Comparison of ENCODE assay signal across 20 cellular contexts in genomic region chr20:51470907-51471411, GRCh38.
DNase-seq lines count a peak whose midpoint lies in the region; ATAC-seq and TF ChIP-seq lines count a peak whose summit lies in the region.
"Had no signal": no experiment of that assay in that cellular context is flagged by ENCODE, and none has a peak within 500 bp of the region (broad histone marks: within the 10 kb centered on the region; RNA-seq: fewer than 3 reads in every experiment).

No MANE protein-coding gene starts in this region.

- peak; percentile 58 for DNase-seq in activated T-cell treated with anti-CD3 and anti-CD28 coated beads, Interleukin-2, amount 50 U/mL, for 24 hours
- DNase-seq in activated T-cell treated with anti-CD3 and anti-CD28 coated beads for 4 hours, result no peak
- DNase-seq in T-helper 17 cell, result no peak
- peak; percentile 38 for DNase-seq in activated naive CD8-positive, alpha-beta T cell treated with anti-CD3 and anti-CD28 coated beads for 36 hours
- no peak for DNase-seq in stimulated activated effector memory CD8-positive, alpha-beta T cell treated with anti-CD3 and anti-CD28 coated beads, Interleukin-12 subunit alpha, Interleukin-12 subunit beta, amount 100 ng/mL, for 72 hours (ENCODE audit: low spot score in 2 of 2)
- no peak for DNase-seq in progenitor cell of endocrine pancreas (ENCODE audit: low spot score, unreplicated experiment)
- no peak for DNase-seq in NCI-H1694 (lab: John Stamatoyannopoulos, UW)
- DNase-seq: foreskin fibroblast; GM23248; hypothalamus; kidney glomerular epithelial cell; NCI-H1436; NCI-H748 treated with DMSO at 0.1 percent for 48 hours; stimulated activated naive B cell treated with anti-CD40 and anti-IgM and Interleukin-4, amounts not matched to agents 10 μg/mL and 1 μg/mL and 100 μg/mL, for 72 hours; upper lobe of left lung had no signal

- H3K4me3 Mint-ChIP-seq in activated T-cell treated with anti-CD3 and anti-CD28 coated beads, Interleukin-2, amount 50 U/mL, for 24 hours, result peak overlapping the region; percentile 54
- H3K4me3 Mint-ChIP-seq in T-helper 17 cell (no peak overlapping the region), progenitor cell of endocrine pancreas (ENCODE audit: low read depth) (no peak overlapping the region)
- H3K4me3 Mint-ChIP-seq in activated naive CD8-positive, alpha-beta T cell treated with anti-CD3 and anti-CD28 coated beads for 36 hours, result peak overlapping the region; percentile 46
- peak overlapping the region; percentile 7 for H3K4me3 Mint-ChIP-seq in stimulated activated effector memory CD8-positive, alpha-beta T cell treated with anti-CD3 and anti-CD28 coated beads, Interleukin-12 subunit alpha, Interleukin-12 subunit beta, amount 100 ng/mL, for 72 hours
- H3K4me3 Mint-ChIP-seq: dendritic cell treated with granulocyte-macrophage colony-stimulating factor and Interleukin-4, amounts not matched to agents 40 ng/mL and 50 ng/mL, for 4 days; memory B cell; nephron; stimulated activated naive B cell treated with anti-CD40 and anti-IgM and Interleukin-4, amounts not matched to agents 10 μg/mL and 1 μg/mL and 100 μg/mL, for 72 hours had no signal

- H3K27ac Mint-ChIP-seq in activated T-cell treated with anti-CD3 and anti-CD28 coated beads, Interleukin-2, amount 50 U/mL, for 24 hours, result peak overlapping the region; percentile 96
- H3K27ac Mint-ChIP-seq in T-helper 17 cell (peak overlapping the region; percentile 71), progenitor cell of endocrine pancreas (no peak overlapping the region)
- H3K27ac Mint-ChIP-seq in activated naive CD8-positive, alpha-beta T cell treated with anti-CD3 and anti-CD28 coated beads for 36 hours, result peak overlapping the region; percentile 91
- H3K27ac Mint-ChIP-seq in stimulated activated effector memory CD8-positive, alpha-beta T cell treated with anti-CD3 and anti-CD28 coated beads, Interleukin-12 subunit alpha, Interleukin-12 subunit beta, amount 100 ng/mL, for 72 hours, result peak overlapping the region; percentile 33
- H3K27ac Mint-ChIP-seq: dendritic cell treated with granulocyte-macrophage colony-stimulating factor and Interleukin-4, amounts not matched to agents 40 ng/mL and 50 ng/mL, for 4 days; memory B cell; stimulated activated naive B cell treated with anti-CD40 and anti-IgM and Interleukin-4, amounts not matched to agents 10 μg/mL and 1 μg/mL and 100 μg/mL, for 72 hours had no signal

- H3K36me3 Mint-ChIP-seq in activated T-cell treated with anti-CD3 and anti-CD28 coated beads, Interleukin-2, amount 50 U/mL, for 24 hours (ENCODE audit: low read depth), result peaks cover 97% of the 10 kb centered on the region
- H3K36me3 Mint-ChIP-seq in T-helper 17 cell (ENCODE audit: low read depth) (peaks cover 4% of the 10 kb centered on the region), progenitor cell of endocrine pancreas (ENCODE audit: insufficient read depth) (peaks cover 22% of the 10 kb centered on the region)
- H3K36me3 Mint-ChIP-seq in activated naive CD8-positive, alpha-beta T cell treated with anti-CD3 and anti-CD28 coated beads for 36 hours, result peaks cover 52% of the 10 kb centered on the region
- H3K36me3 Mint-ChIP-seq in stimulated activated effector memory CD8-positive, alpha-beta T cell treated with anti-CD3 and anti-CD28 coated beads, Interleukin-12 subunit alpha, Interleukin-12 subunit beta, amount 100 ng/mL, for 72 hours, result peaks cover 97% of the 10 kb centered on the region

- H3K9me3 ChIP-seq in T-helper 17 cell (ENCODE audit: control insufficient read depth, low read length, poor library complexity, severe bottlenecking), result no peaks in the 10 kb centered on the region
- H3K9me3 ChIP-seq: prostate gland, upper lobe of left lung had no signal

- no peaks in the 10 kb centered on the region for H3K27me3 Mint-ChIP-seq in activated T-cell treated with anti-CD3 and anti-CD28 coated beads, Interleukin-2, amount 50 U/mL, for 24 hours
- H3K27me3 Mint-ChIP-seq in T-helper 17 cell (no peaks in the 10 kb centered on the region), progenitor cell of endocrine pancreas (no peaks in the 10 kb centered on the region)
- H3K27me3 Mint-ChIP-seq in activated naive CD8-positive, alpha-beta T cell treated with anti-CD3 and anti-CD28 coated beads for 36 hours, result no peaks in the 10 kb centered on the region
- H3K27me3 Mint-ChIP-seq: dendritic cell treated with granulocyte-macrophage colony-stimulating factor and Interleukin-4, amounts not matched to agents 40 ng/mL and 50 ng/mL, for 4 days; memory B cell; stimulated activated naive B cell treated with anti-CD40 and anti-IgM and Interleukin-4, amounts not matched to agents 10 μg/mL and 1 μg/mL and 100 μg/mL, for 72 hours had no signal

- H3K4me1 Mint-ChIP-seq in activated T-cell treated with anti-CD3 and anti-CD28 coated beads, Interleukin-2, amount 50 U/mL, for 24 hours (ENCODE audit: low read depth), result peaks cover 66% of the 10 kb centered on the region
- H3K4me1 Mint-ChIP-seq in T-helper 17 cell (peaks cover 36% of the 10 kb centered on the region), progenitor cell of endocrine pancreas (ENCODE audit: low read depth) (peaks cover 3% of the 10 kb centered on the region)
- H3K4me1 Mint-ChIP-seq in activated naive CD8-positive, alpha-beta T cell treated with anti-CD3 and anti-CD28 coated beads for 36 hours, result peaks cover 41% of the 10 kb centered on the region
- peaks cover 41% of the 10 kb centered on the region for H3K4me1 Mint-ChIP-seq in stimulated activated effector memory CD8-positive, alpha-beta T cell treated with anti-CD3 and anti-CD28 coated beads, Interleukin-12 subunit alpha, Interleukin-12 subunit beta, amount 100 ng/mL, for 72 hours

- ATAC-seq in T-helper 17 cell (no peak), GM19324 (IDR thresholded peaks at IDR 0.05; ENCODE audit: low FRiP score, unreplicated experiment) (no peak)
- peak; percentile 74 for ATAC-seq in stimulated activated effector memory CD8-positive, alpha-beta T cell treated with anti-CD3 and anti-CD28 coated beads, Interleukin-12 subunit alpha, Interleukin-12 subunit beta, amount 100 ng/mL, for 72 hours
- ATAC-seq: stimulated activated naive B cell treated with anti-CD40 and anti-IgM and Interleukin-4, amounts not matched to agents 10 μg/mL and 1 μg/mL and 100 μg/mL, for 72 hours had no signal

- H3K9me3 Mint-ChIP-seq in activated T-cell treated with anti-CD3 and anti-CD28 coated beads, Interleukin-2, amount 50 U/mL, for 24 hours, result peaks cover 2% of the 10 kb centered on the region
- H3K9me3 Mint-ChIP-seq in activated naive CD8-positive, alpha-beta T cell treated with anti-CD3 and anti-CD28 coated beads for 36 hours, result no peaks in the 10 kb centered on the region
- H3K9me3 Mint-ChIP-seq in stimulated activated effector memory CD8-positive, alpha-beta T cell treated with anti-CD3 and anti-CD28 coated beads, Interleukin-12 subunit alpha, Interleukin-12 subunit beta, amount 100 ng/mL, for 72 hours, result no peaks in the 10 kb centered on the region
- H3K9me3 Mint-ChIP-seq in progenitor cell of endocrine pancreas (ENCODE audit: low read depth), result no peaks in the 10 kb centered on the region
- H3K9me3 Mint-ChIP-seq: dendritic cell treated with granulocyte-macrophage colony-stimulating factor and Interleukin-4, amounts not matched to agents 40 ng/mL and 50 ng/mL, for 4 days; memory B cell; stimulated activated naive B cell treated with anti-CD40 and anti-IgM and Interleukin-4, amounts not matched to agents 10 μg/mL and 1 μg/mL and 100 μg/mL, for 72 hours had no signal

- TF ChIP-seq CTCF in progenitor cell of endocrine pancreas (IDR thresholded peaks at IDR 0.05; ENCODE audit: unreplicated experiment), result no peak

Comparison
In these comparisons a context has a peak if more than half of its experiments do, and no peak if none do; other contexts are left out.
1. DNase-seq: peak in activated T-cell treated with anti-CD3 and anti-CD28 coated beads, Interleukin-2, amount 50 U/mL, for 24 hours (single experiment) and activated naive CD8-positive, alpha-beta T cell treated with anti-CD3 and anti-CD28 coated beads for 36 hours (single experiment); none in activated T-cell treated with anti-CD3 and anti-CD28 coated beads for 4 hours (single experiment), T-helper 17 cell (0 of 3), stimulated activated effector memory CD8-positive, alpha-beta T cell treated with anti-CD3 and anti-CD28 coated beads, Interleukin-12 subunit alpha, Interleukin-12 subunit beta, amount 100 ng/mL, for 72 hours (0 of 2), progenitor cell of endocrine pancreas (single experiment) and NCI-H1694 (single experiment).
2. H3K4me3 Mint-ChIP-seq: peak in activated T-cell treated with anti-CD3 and anti-CD28 coated beads, Interleukin-2, amount 50 U/mL, for 24 hours (single experiment), activated naive CD8-positive, alpha-beta T cell treated with anti-CD3 and anti-CD28 coated beads for 36 hours (single experiment) and stimulated activated effector memory CD8-positive, alpha-beta T cell treated with anti-CD3 and anti-CD28 coated beads, Interleukin-12 subunit alpha, Interleukin-12 subunit beta, amount 100 ng/mL, for 72 hours (single experiment); none in T-helper 17 cell (single experiment) and progenitor cell of endocrine pancreas (single experiment).